Comparison of ENCODE assay signal across 8 cellular contexts in genomic region chr15:22178438-22178837, GRCh38.
A peak's percentile ranks its signal among the peaks of the same experiment; 100 is the strongest.
DNase-seq lines count a peak whose midpoint lies in the region; ATAC-seq and TF ChIP-seq lines count a peak whose summit lies in the region.
"Not testable (repeated sequence)": the region's sequence is repeated elsewhere in the genome, so short reads cannot be mapped to it uniquely, and the experiment has no call there.

No MANE protein-coding gene starts in this region.

- CTCF ChIA-PET in CD8-positive, alpha-beta T cell (lab: Charles Lee) = not testable (repeated sequence)

- POLR2A ChIA-PET in CD8-positive, alpha-beta T cell (lab: Charles Lee) = not testable (repeated sequence)

- intact Hi-C loops in CD8-positive, alpha-beta T cell (cut with DNase I, micrococcal nuclease); natural killer cell (cut with micrococcal nuclease): not testable (repeated sequence)

- DNase-seq in CD8-positive, alpha-beta T cell; activated T-cell treated with anti-CD3 and anti-CD28 coated beads, Interleukin-2, amount 50 U/mL, for 4 hours; activated naive CD8-positive, alpha-beta T cell treated with anti-CD3 and anti-CD28 coated beads, Interleukin-2, amount 50 U/mL, for 24 hours; memory B cell (ENCODE audit: low spot score in 2 of 2); natural killer cell; stimulated activated naive CD8-positive, alpha-beta T cell treated with anti-CD3 and anti-CD28 coated beads, Interleukin-15, amount 100 ng/mL, for 72 hours: not testable (repeated sequence)

- not testable (repeated sequence) for H3K4me3 Mint-ChIP-seq in CD8-positive, alpha-beta T cell; activated T-cell treated with anti-CD3 and anti-CD28 coated beads, Interleukin-2, amount 50 U/mL, for 4 hours; activated naive CD8-positive, alpha-beta T cell treated with anti-CD3 and anti-CD28 coated beads, Interleukin-2, amount 50 U/mL, for 24 hours; memory B cell; natural killer cell; stimulated activated naive CD8-positive, alpha-beta T cell treated with anti-CD3 and anti-CD28 coated beads, Interleukin-15, amount 100 ng/mL, for 72 hours

- not testable (repeated sequence) for H3K4me1 ChIP-seq in CD8-positive, alpha-beta T cell (ENCODE audit: insufficient read depth, low read length)

- not testable (repeated sequence) for H3K4me3 ChIP-seq in CD8-positive, alpha-beta T cell (ENCODE audit: low read depth, low read length)

- peak; percentile 77 for ATAC-seq in CD8-positive, alpha-beta T cell
- ATAC-seq in GM21423 (IDR thresholded peaks at IDR 0.05; ENCODE audit: unreplicated experiment) = peak; percentile 16
- ATAC-seq in activated CD4-positive, CD25-positive, alpha-beta regulatory T cell treated with anti-CD3 and anti-CD28 coated beads, Interleukin-2, amount 50 U/mL, for 24 hours = peak; percentile 87 to 90
- ATAC-seq in activated T-cell treated with anti-CD3 and anti-CD28 coated beads, Interleukin-2, amount 50 U/mL, for 4 hours = peak; percentile 85 to 90
- peak; percentile 79 for ATAC-seq in activated naive CD8-positive, alpha-beta T cell treated with anti-CD3 and anti-CD28 coated beads, Interleukin-2, amount 50 U/mL, for 24 hours
- ATAC-seq in memory B cell (ENCODE audit: low read depth) = peak; percentile 59
- ATAC-seq in natural killer cell = peak; percentile 73 to 77 (median 74)
- ATAC-seq in stimulated activated naive CD8-positive, alpha-beta T cell treated with anti-CD3 and anti-CD28 coated beads, Interleukin-15, amount 100 ng/mL, for 72 hours = peak; percentile 69

- not testable (repeated sequence) for H3K36me3 Mint-ChIP-seq in CD8-positive, alpha-beta T cell; activated T-cell treated with anti-CD3 and anti-CD28 coated beads, Interleukin-2, amount 50 U/mL, for 4 hours (ENCODE audit: insufficient read depth); activated naive CD8-positive, alpha-beta T cell treated with anti-CD3 and anti-CD28 coated beads, Interleukin-2, amount 50 U/mL, for 24 hours (ENCODE audit: low read depth); memory B cell; natural killer cell

- H3K9me3 Mint-ChIP-seq in CD8-positive, alpha-beta T cell; activated T-cell treated with anti-CD3 and anti-CD28 coated beads, Interleukin-2, amount 50 U/mL, for 4 hours; activated naive CD8-positive, alpha-beta T cell treated with anti-CD3 and anti-CD28 coated beads, Interleukin-2, amount 50 U/mL, for 24 hours; memory B cell; natural killer cell; stimulated activated naive CD8-positive, alpha-beta T cell treated with anti-CD3 and anti-CD28 coated beads, Interleukin-15, amount 100 ng/mL, for 72 hours: not testable (repeated sequence)

- not testable (repeated sequence) for TF ChIP-seq CTCF in CD8-positive, alpha-beta T cell (IDR thresholded peaks at IDR 0.05); natural killer cell (IDR thresholded peaks at IDR 0.05)

- H3K27me3 Mint-ChIP-seq in CD8-positive, alpha-beta T cell (ENCODE audit: low read depth); activated T-cell treated with anti-CD3 and anti-CD28 coated beads, Interleukin-2, amount 50 U/mL, for 4 hours (ENCODE audit: low read depth); activated naive CD8-positive, alpha-beta T cell treated with anti-CD3 and anti-CD28 coated beads, Interleukin-2, amount 50 U/mL, for 24 hours; memory B cell; natural killer cell (ENCODE audit: low read depth in 2 of 2); stimulated activated naive CD8-positive, alpha-beta T cell treated with anti-CD3 and anti-CD28 coated beads, Interleukin-15, amount 100 ng/mL, for 72 hours: not testable (repeated sequence)

- H3K36me3 ChIP-seq in CD8-positive, alpha-beta T cell (ENCODE audit: insufficient read depth, low read length) = not testable (repeated sequence)

- H3K27ac ChIP-seq in CD8-positive, alpha-beta T cell (ENCODE audit: low read depth, low read length) = not testable (repeated sequence)

- not testable (repeated sequence) for H3K9me3 ChIP-seq in CD8-positive, alpha-beta T cell (ENCODE audit: low read length)

- not testable (repeated sequence) for H3K27ac Mint-ChIP-seq in CD8-positive, alpha-beta T cell; activated naive CD8-positive, alpha-beta T cell treated with anti-CD3 and anti-CD28 coated beads, Interleukin-2, amount 50 U/mL, for 24 hours; memory B cell; natural killer cell; stimulated activated naive CD8-positive, alpha-beta T cell treated with anti-CD3 and anti-CD28 coated beads, Interleukin-15, amount 100 ng/mL, for 72 hours

- not testable (repeated sequence) for H3K4me1 Mint-ChIP-seq in CD8-positive, alpha-beta T cell (ENCODE audit: low read depth); activated T-cell treated with anti-CD3 and anti-CD28 coated beads, Interleukin-2, amount 50 U/mL, for 4 hours (ENCODE audit: low read depth); activated naive CD8-positive, alpha-beta T cell treated with anti-CD3 and anti-CD28 coated beads, Interleukin-2, amount 50 U/mL, for 24 hours; memory B cell; natural killer cell; stimulated activated naive CD8-positive, alpha-beta T cell treated with anti-CD3 and anti-CD28 coated beads, Interleukin-15, amount 100 ng/mL, for 72 hours

- not testable (repeated sequence) for H3K27me3 ChIP-seq in CD8-positive, alpha-beta T cell (ENCODE audit: insufficient read depth, low read length)

Comparison
In these comparisons a context has a peak if more than half of its experiments do, and no peak if none do; other contexts are left out.
1. ATAC-seq: peak in every context shown above with its lines; median percentile 88 in activated CD4-positive, CD25-positive, alpha-beta regulatory T cell treated with anti-CD3 and anti-CD28 coated beads, Interleukin-2, amount 50 U/mL, for 24 hours; 88 in activated T-cell treated with anti-CD3 and anti-CD28 coated beads, Interleukin-2, amount 50 U/mL, for 4 hours; 79 in activated naive CD8-positive, alpha-beta T cell treated with anti-CD3 and anti-CD28 coated beads, Interleukin-2, amount 50 U/mL, for 24 hours; 77 in CD8-positive, alpha-beta T cell; 74 in natural killer cell; 69 in stimulated activated naive CD8-positive, alpha-beta T cell treated with anti-CD3 and anti-CD28 coated beads, Interleukin-15, amount 100 ng/mL, for 72 hours; 59 in memory B cell; 16 in GM21423.